Comparison of ENCODE assay signal across 8 cellular contexts in genomic region chr12:48717252-48717695, GRCh38. TPM values are rescaled to one million over a fixed set of nuclear protein-coding genes. Genes with fewer than 3 reads are reported as not detected.
A peak's percentile ranks its signal among the peaks of the same experiment; 100 is the strongest.
DNase-seq lines count a peak whose midpoint lies in the region; ATAC-seq, FAIRE-seq and TF ChIP-seq lines count a peak whose summit lies in the region.

No MANE protein-coding gene starts in this region.

- H3K27ac ChIP-seq in A549 (peak overlapping the region; percentile 93), OCI-LY7 (ENCODE audit: low read depth, low read length, poor library complexity, severe bottlenecking) (peak overlapping the region; percentile 82)
- H3K27ac ChIP-seq in effector memory CD4-positive, alpha-beta T cell (ENCODE audit: insufficient read depth, low read length, poor library complexity, severe bottlenecking) = peak overlapping the region; percentile 63

- CTCF ChIA-PET in A549 (lab: Yijun Ruan, JAX) (interaction anchor here (1.2 to 1.5 kb wide), 2 partner anchors 36 to 78 kb away, joined by 3 to 5 read pairs; no protein-coding TSS in a partner anchor), OCI-LY7 (lab: Charles Lee; ENCODE audit: unreplicated experiment) (no interaction called here)

- TF ChIP-seq RAD21 in A549 (conservative IDR thresholded peaks at IDR 0.05 in 1 of 2, IDR thresholded peaks at IDR 0.05 in 1 of 2) = no peak

- H3K4me1 ChIP-seq in A549 (peaks cover 18% of the 10 kb centered on the region), OCI-LY7 (ENCODE audit: insufficient read depth, low read length, poor library complexity, severe bottlenecking) (peaks cover 19% of the 10 kb centered on the region)
- peaks cover 14% of the 10 kb centered on the region for H3K4me1 ChIP-seq in effector memory CD4-positive, alpha-beta T cell (ENCODE audit: control insufficient read depth, insufficient read depth, low read length, poor library complexity, severe bottlenecking)

- H3K79me2 ChIP-seq in OCI-LY7 (ENCODE audit: insufficient read depth, low read depth, low read length) = peaks cover 42% of the 10 kb centered on the region

- H3K36me3 Mint-ChIP-seq in natural killer cell = peaks cover 10% of the 10 kb centered on the region

- TF ChIP-seq CTCF in A549 (IDR thresholded peaks at IDR 0.05) (no peak), OCI-LY7 (conservative IDR thresholded peaks at IDR 0.05; ENCODE audit: low read length) (0 out of 2 replicates have a peak, but pooled peaks have one; percentile 8), natural killer cell (IDR thresholded peaks at IDR 0.05) (no peak)

- peak overlapping the region; percentile 94 to 99 for H3K27ac Mint-ChIP-seq in natural killer cell

- no peaks in the 10 kb centered on the region for H4K20me1 ChIP-seq in OCI-LY7 (ENCODE audit: insufficient read depth, low read length)

- BruUV-seq in OCI-LY7 (replicated peaks; lab: Mats Ljungman, UMichigan) = TSS peak; percentile 96

- no peak for FAIRE-seq in A549 (lab: Jason Lieb, UNC)

- ATAC-seq in A549 = peak in 1 of 2 experiments; percentile 1; a peak in 3 of 6 replicates
- ATAC-seq in GM18517 (IDR thresholded peaks at IDR 0.05; ENCODE audit: unreplicated experiment) = peak; percentile 7
- no peak for ATAC-seq in natural killer cell

- intact Hi-C loops in OCI-LY7 (cut with micrococcal nuclease; ENCODE audit: unreplicated experiment) = no loop called here
- intact Hi-C loops in natural killer cell (cut with micrococcal nuclease) = loop anchor here (5.0 kb wide), 1 partner anchor 1010 kb away; the partner anchor contains the start of gene RPAP3

- POLR2A ChIA-PET in A549 (lab: Yijun Ruan, JAX) = interaction anchor here (1.0 kb wide), 1 partner anchor 9 kb away, joined by 3 read pairs; no protein-coding TSS in a partner anchor
- POLR2A ChIA-PET in OCI-LY7 (lab: Charles Lee) = interaction anchor here (1.4 kb wide), 1 partner anchor 41 kb away, joined by 4 read pairs; no protein-coding TSS in a partner anchor

- H3K4me3 Mint-ChIP-seq in natural killer cell = peak overlapping the region; percentile 95

- H3K4me2 ChIP-seq in A549 (peak overlapping the region; percentile 91), OCI-LY7 (ENCODE audit: low read length) (peak overlapping the region; percentile 85)

- H3K36me3 ChIP-seq in OCI-LY7 (ENCODE audit: insufficient read depth, low read length) = peaks cover 29% of the 10 kb centered on the region
- peaks cover 11% of the 10 kb centered on the region for H3K36me3 ChIP-seq in effector memory CD4-positive, alpha-beta T cell (ENCODE audit: control insufficient read depth, insufficient read depth, low read length)

- H3K9me3 ChIP-seq in A549 (peaks cover 23% of the 10 kb centered on the region), OCI-LY7 (ENCODE audit: low read length) (peaks cover 16% of the 10 kb centered on the region; the same call in 1 of the 2 replicates)
- H3K9me3 ChIP-seq in effector memory CD4-positive, alpha-beta T cell (ENCODE audit: control insufficient read depth, low read length) = no peaks in the 10 kb centered on the region

- H3K27me3 ChIP-seq in effector memory CD4-positive, alpha-beta T cell (replicated peaks; ENCODE audit: control insufficient read depth, insufficient read depth, low read length, poor library complexity, severe bottlenecking) = no peaks in the 10 kb centered on the region

- peaks cover 38 to 40% of the 10 kb centered on the region in 2 donors for H3K4me1 Mint-ChIP-seq in natural killer cell

- peak in 1 of 2 experiments; percentile 27 for DNase-seq in A549 (ENCODE audit: low read depth in 1 of 2, low spot score in 1 of 2)
- DNase-seq in OCI-LY7 (ENCODE audit: low spot score) = peak; percentile 26
- no peak for DNase-seq in effector memory CD4-positive, alpha-beta T cell
- no peak for DNase-seq in natural killer cell
- no peak for DNase-seq in GDM1 (lab: John Stamatoyannopoulos, UW)
- DNase-seq in GM03348 (ENCODE audit: low spot score) = no peak
- no peak for DNase-seq in effector CD4-positive, alpha-beta T cell

- peak overlapping the region; percentile 72 for H3K4me3 ChIP-seq in A549
- H3K4me3 ChIP-seq in OCI-LY7 (ENCODE audit: low read depth, low read length, poor library complexity, severe bottlenecking) = peak overlapping the region; percentile 92
- peak overlapping the region; percentile 41 for H3K4me3 ChIP-seq in effector memory CD4-positive, alpha-beta T cell (ENCODE audit: insufficient read depth, low read depth, low read length, poor library complexity, severe bottlenecking)

- no peaks in the 10 kb centered on the region for H3K9me2 ChIP-seq in OCI-LY7 (ENCODE audit: insufficient read depth, low read length)

- peaks cover 2 to 7% of the 10 kb centered on the region in 2 donors for H3K9me3 Mint-ChIP-seq in natural killer cell

- peak overlapping the region; percentile 87 for H2AFZ ChIP-seq in OCI-LY7 (ENCODE audit: low read length)

- no peak for TF ChIP-seq POLR2A in A549 (IDR thresholded peaks at IDR 0.05; ENCODE audit: low read length)

- 9% methylated on average over 21 of the region's 21 CpGs for WGBS in A549 (ENCODE audit: missing lambda C conversion rate)

- TF ChIP-seq EP300 in A549 (IDR thresholded peaks at IDR 0.05) = no peak

- peaks cover 0 to 5% of the 10 kb centered on the region in 2 donors for H3K27me3 Mint-ChIP-seq in natural killer cell (ENCODE audit: low read depth in 2 of 2)

TF ChIP-seq in A549, 52 proteins besides CTCF, POLR2A, EP300 and RAD21:
- TF ChIP-seq BHLHE40 (IDR thresholded peaks at IDR 0.05; ENCODE audit: low read depth, low read length) (no peak), ZSCAN20 (CRISPR knock-in tag; IDR thresholded peaks at IDR 0.05) (no peak), RFX5 (IDR thresholded peaks at IDR 0.05) (no peak), HOXB5 (CRISPR knock-in tag; IDR thresholded peaks at IDR 0.05) (0 out of 2 replicates have a peak, but pooled peaks have one; percentile 8), HMGXB4 (CRISPR knock-in tag; IDR thresholded peaks at IDR 0.05; ENCODE audit: borderline replicate concordance) (0 out of 2 replicates have a peak, but pooled peaks have one; percentile 26), CHD4 (IDR thresholded peaks at IDR 0.05; ENCODE audit: borderline replicate concordance) (peak; percentile 91; the same call in 1 of the 2 replicates), PHF8 (IDR thresholded peaks at IDR 0.05; ENCODE audit: borderline replicate concordance, low read depth) (peak; percentile 6)

RNA-seq across cellular contexts. Expression of gene CCNT1, which starts 0.8 kb away (rescaled TPM):
- polyA plus RNA-seq in A549 (2011; rRNA removed) (54.5 and 56.2 TPM in 2 replicates), A549 (2017; fragmentation: RNase III; extraction: RNeasy Plus Mini Kit Qiagen cat#74134 plus additional on column Dnase treatment) (12.9 to 13.0 TPM (median 13.0 TPM) in 3 replicates)
- polyA plus RNA-seq in A549 (2012; cell fraction: cytosol; rRNA removed) = 4.4 and 5.3 TPM in 2 replicates
- polyA plus RNA-seq in A549 (2012; cell fraction: nucleus; rRNA removed) = 7.4 and 12.6 TPM in 2 replicates
- polyA minus RNA-seq in A549 (2011; rRNA and poly(A)+ RNA removed) = 69.4 and 76.3 TPM in 2 replicates
- 23.6 and 30.9 TPM in 2 replicates for total RNA-seq in OCI-LY7 (2014; rRNA removed; shearing (Covaris generic))
- total RNA-seq in OCI-LY7 (2022) (57.7 and 59.1 TPM in 2 replicates), natural killer cell (100 to 1,000 TPM; 119 to 145 (median 120) TPM)

RNA-seq across cellular contexts. Expression of gene KANSL2, which starts 35.2 kb away (rescaled TPM):
- polyA plus RNA-seq in A549 (2011; rRNA removed) = 59.4 and 62.8 TPM in 2 replicates
- 38.6 and 39.2 TPM in 2 replicates for polyA plus RNA-seq in A549 (2012; cell fraction: cytosol; rRNA removed)
- 35.2 and 40.2 TPM in 2 replicates for polyA plus RNA-seq in A549 (2012; cell fraction: nucleus; rRNA removed)
- 30.2 to 31.4 TPM (median 30.3 TPM) in 3 replicates for polyA plus RNA-seq in A549 (2017; fragmentation: RNase III; extraction: RNeasy Plus Mini Kit Qiagen cat#74134 plus additional on column Dnase treatment)
- polyA minus RNA-seq in A549 (2011; rRNA and poly(A)+ RNA removed) = 93.9 and 98.2 TPM in 2 replicates
- 47.1 and 58.5 TPM in 2 replicates for total RNA-seq in OCI-LY7 (2014; rRNA removed; shearing (Covaris generic))
- total RNA-seq in OCI-LY7 (2022) = 52.5 and 52.7 TPM in 2 replicates
- total RNA-seq in natural killer cell = 100 to 1,000 TPM; 103 to 132 (median 125) TPM

Comparison
In these comparisons a context has a peak if more than half of its experiments do, and no peak if none do; other contexts are left out.
1. H3K4me3 ChIP-seq: peak in every context shown above with its lines; median percentile 92 in OCI-LY7; 72 in A549; 41 in effector memory CD4-positive, alpha-beta T cell.